ENCODE assay signal across 9 cellular contexts in genomic region chr1:2459757-2460156, GRCh38.
A peak's percentile ranks its signal among the peaks of the same experiment; 100 is the strongest.
DNase-seq lines count a peak whose midpoint lies in the region; ATAC-seq and TF ChIP-seq lines count a peak whose summit lies in the region.
"Had no signal": no experiment of that assay in that cellular context is flagged by ENCODE, and none has a peak within 500 bp of the region (broad histone marks: within the 10 kb centered on the region; RNA-seq: fewer than 3 reads in every experiment).

No MANE protein-coding gene starts in this region.

- no peak overlapping the region for H3K4me2 ChIP-seq in parathyroid adenoma (ENCODE audit: low read length)

- H3K27ac ChIP-seq in WERI-Rb-1 = peak overlapping the region; percentile 28
- H3K27ac ChIP-seq in parathyroid adenoma = no peak overlapping the region

- no peak overlapping the region for H3K9ac ChIP-seq in parathyroid adenoma

- TF ChIP-seq CTCF in WERI-Rb-1 (IDR thresholded peaks at IDR 0.05; ENCODE audit: low read depth, low read length) (peak; percentile 79), parathyroid adenoma (IDR thresholded peaks at IDR 0.05) (peak; percentile 18)

- no peaks in the 10 kb centered on the region for H3K9me3 ChIP-seq in WERI-Rb-1 (ENCODE audit: severe bottlenecking)
- no peaks in the 10 kb centered on the region for H3K9me3 ChIP-seq in parathyroid adenoma (ENCODE audit: control insufficient read depth, low read length)

- H3K36me3 ChIP-seq in WERI-Rb-1 = no peaks in the 10 kb centered on the region
- H3K36me3 ChIP-seq in parathyroid adenoma (ENCODE audit: control insufficient read depth, insufficient read depth, low read length) = no peaks in the 10 kb centered on the region

- H2AFZ ChIP-seq in parathyroid adenoma = peak overlapping the region; percentile 38

- no peak overlapping the region for H3K4me3 ChIP-seq in WERI-Rb-1 (ENCODE audit: low read depth, low read length)
- no peak overlapping the region for H3K4me3 ChIP-seq in parathyroid adenoma (ENCODE audit: low read depth, low read length)

- no peaks in the 10 kb centered on the region for H3K79me2 ChIP-seq in parathyroid adenoma

- H3K4me1 ChIP-seq in parathyroid adenoma = peaks cover 15% of the 10 kb centered on the region

- ATAC-seq in GM21528 (IDR thresholded peaks at IDR 0.05; ENCODE audit: low FRiP score, unreplicated experiment) (no peak), HG03442 (IDR thresholded peaks at IDR 0.05; ENCODE audit: unreplicated experiment) (no peak)
- ATAC-seq in stimulated activated naive CD8-positive, alpha-beta T cell treated with anti-CD3 and anti-CD28 coated beads, Interleukin-15, Interleukin-2, amounts not matched to agents 100 U/mL and 50 U/mL, for 24 hours = no peak

- DNase-seq in ELR (ENCODE audit: low read depth) = peak; percentile 51
- DNase-seq in WERI-Rb-1 = peak; percentile 57
- DNase-seq in globus pallidus (ENCODE audit: low spot score) = peak; percentile 90
- DNase-seq in stimulated activated naive CD8-positive, alpha-beta T cell treated with anti-CD3 and anti-CD28 coated beads, Interleukin-15, Interleukin-2, amounts not matched to agents 100 U/mL and 50 U/mL, for 24 hours = no peak
- no peak for DNase-seq in activated gamma-delta T cell treated with Interleukin-2 at 50 U/mL for 16 hours
- DNase-seq: stimulated activated CD4-positive, alpha-beta T cell treated with anti-CD3 and anti-CD28 coated beads, Interleukin-4, amount 100 ng/mL, for 24 hours had no signal

- H3K27me3 ChIP-seq in WERI-Rb-1 (ENCODE audit: insufficient read depth, low read depth, severe bottlenecking) = no peaks in the 10 kb centered on the region
- H3K27me3 ChIP-seq in parathyroid adenoma (ENCODE audit: control insufficient read depth, insufficient read depth, low read length) = no peaks in the 10 kb centered on the region

Comparison
In these comparisons a context has a peak if more than half of its experiments do, and no peak if none do; other contexts are left out.
1. DNase-seq: peak in ELR (single experiment), WERI-Rb-1 (single experiment) and globus pallidus (single experiment); none in stimulated activated naive CD8-positive, alpha-beta T cell treated with anti-CD3 and anti-CD28 coated beads, Interleukin-15, Interleukin-2, amounts not matched to agents 100 U/mL and 50 U/mL, for 24 hours (single experiment) and activated gamma-delta T cell treated with Interleukin-2 at 50 U/mL for 16 hours (single experiment).